1 cellular context compared by ENCODE assay signal in the genomic region with DNA sequence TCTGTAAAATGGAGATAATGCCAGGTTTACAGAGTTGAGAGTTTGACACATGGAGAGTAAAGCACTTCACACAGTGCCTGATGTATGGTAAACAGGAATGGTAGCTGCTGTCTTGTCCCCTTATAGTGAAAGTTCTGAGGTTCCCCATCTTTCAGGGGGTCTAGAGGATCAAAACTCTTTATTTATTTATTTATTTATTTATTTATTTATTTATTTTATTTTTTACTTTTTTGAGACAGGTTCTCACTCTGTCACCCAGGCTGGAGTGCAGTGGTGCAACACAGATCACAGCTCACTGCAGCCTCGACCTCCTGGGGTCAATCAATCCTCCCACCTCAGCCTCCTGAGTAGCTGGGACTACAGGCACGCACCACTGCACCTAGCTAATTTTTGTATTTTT. TPM values are rescaled to one million over a fixed set of nuclear protein-coding genes. Genes with fewer than 3 reads are reported as not detected.
"Had no signal": no experiment of that assay in that cellular context is flagged by ENCODE, and none has a peak within 500 bp of the region (broad histone marks: within the 10 kb centered on the region; RNA-seq: fewer than 3 reads in every experiment).

No MANE protein-coding gene starts in this region.

RNA-seq across cellular contexts. Expression of a gene that starts 40.1 kb away (rescaled TPM):
- polyA plus RNA-seq: urinary bladder had no signal
